ENCODE assay signal across 14 cellular contexts in genomic region chr10:42962120-42962901, GRCh38.
A peak's percentile ranks its signal among the peaks of the same experiment; 100 is the strongest.
DNase-seq lines count a peak whose midpoint lies in the region; ATAC-seq and TF ChIP-seq lines count a peak whose summit lies in the region.
"Had no signal": no experiment of that assay in that cellular context is flagged by ENCODE, and none has a peak within 500 bp of the region (broad histone marks: within the 10 kb centered on the region; RNA-seq: fewer than 3 reads in every experiment).

No MANE protein-coding gene starts in this region.

- H3K9me3 ChIP-seq in lower lobe of right lung (no peaks in the 10 kb centered on the region), stomach (no peaks in the 10 kb centered on the region)
- H3K9me3 ChIP-seq: testis had no signal

- H3K4me3 ChIP-seq in lower lobe of right lung = no peak overlapping the region
- no peak overlapping the region for H3K4me3 ChIP-seq in stomach
- H3K4me3 ChIP-seq: testis had no signal

- H3K27ac Mint-ChIP-seq in dendritic cell treated with granulocyte-macrophage colony-stimulating factor and Interleukin-4, amounts not matched to agents 40 ng/mL and 50 ng/mL, for 4 days = peak overlapping the region; percentile 40

- DNase-seq in SHP77 (lab: John Stamatoyannopoulos, UW) (peak; percentile 55 to 67), SHP77 treated with DMSO at 0.1 percent for 48 hours (lab: John Stamatoyannopoulos, UW) (no peak), lower lobe of right lung (peak; percentile 39), stomach (peak; percentile 8), glomerular visceral epithelial cell (ENCODE audit: extremely low spot score) (no peak)
- DNase-seq: activated CD4-positive, alpha-beta T cell treated with anti-CD3 and anti-CD28 coated beads for 1 hour; activated effector memory CD4-positive, alpha-beta T cell treated with Interleukin-2 at 50 U/mL for 16 hours; brain microvascular endothelial cell; COR-L47; midbrain; testis had no signal

- TF ChIP-seq POLR2A in stomach (IDR thresholded peaks at IDR 0.05) = no peak

- TF ChIP-seq CTCF in lower lobe of right lung (IDR thresholded peaks at IDR 0.05) (no peak), stomach (IDR thresholded peaks at IDR 0.05) (no peak)

- no peaks in the 10 kb centered on the region for H3K27me3 ChIP-seq in lower lobe of right lung (ENCODE audit: low read depth)
- H3K27me3 ChIP-seq in stomach = no peaks in the 10 kb centered on the region
- H3K27me3 ChIP-seq: brain microvascular endothelial cell, testis had no signal

- no peaks in the 10 kb centered on the region for H3K9me3 Mint-ChIP-seq in dendritic cell treated with granulocyte-macrophage colony-stimulating factor and Interleukin-4, amounts not matched to agents 40 ng/mL and 50 ng/mL, for 4 days

- no peaks in the 10 kb centered on the region for H3K27me3 Mint-ChIP-seq in dendritic cell treated with granulocyte-macrophage colony-stimulating factor and Interleukin-4, amounts not matched to agents 40 ng/mL and 50 ng/mL, for 4 days

- H3K27ac ChIP-seq in lower lobe of right lung (no peak overlapping the region), stomach (no peak overlapping the region)
- H3K27ac ChIP-seq: brain microvascular endothelial cell, testis had no signal

- no peak overlapping the region for H3K4me3 Mint-ChIP-seq in dendritic cell treated with granulocyte-macrophage colony-stimulating factor and Interleukin-4, amounts not matched to agents 40 ng/mL and 50 ng/mL, for 4 days

- H3K36me3 Mint-ChIP-seq in dendritic cell treated with granulocyte-macrophage colony-stimulating factor and Interleukin-4, amounts not matched to agents 40 ng/mL and 50 ng/mL, for 4 days (ENCODE audit: low read depth) = no peaks in the 10 kb centered on the region

- peaks cover 36% of the 10 kb centered on the region for H3K4me1 Mint-ChIP-seq in dendritic cell treated with granulocyte-macrophage colony-stimulating factor and Interleukin-4, amounts not matched to agents 40 ng/mL and 50 ng/mL, for 4 days (ENCODE audit: low read depth)

- peak; percentile 14 to 29 for ATAC-seq in lower lobe of right lung
- ATAC-seq in HG02759 (IDR thresholded peaks at IDR 0.05; ENCODE audit: unreplicated experiment) = no peak
- ATAC-seq in HG03095 (IDR thresholded peaks at IDR 0.05; ENCODE audit: unreplicated experiment) = no peak

- 55 to 83% (median 76%) methylated on average over 5 to 15 of the region's 15 CpGs for WGBS in stomach, 5 donors

- H3K4me1 ChIP-seq in lower lobe of right lung (no peaks in the 10 kb centered on the region), stomach (peaks cover 0 to 7% (median 0%) of the 10 kb centered on the region in 4 donors)
- H3K4me1 ChIP-seq: testis had no signal

- H3K36me3 ChIP-seq in lower lobe of right lung = no peaks in the 10 kb centered on the region
- H3K36me3 ChIP-seq in stomach = no peaks in the 10 kb centered on the region
- H3K36me3 ChIP-seq: brain microvascular endothelial cell had no signal

- TF ChIP-seq EP300 in stomach (IDR thresholded peaks at IDR 0.05) = no peak

- intact Hi-C loops in dendritic cell treated with granulocyte-macrophage colony-stimulating factor and Interleukin-4, amounts not matched to agents 40 ng/mL and 50 ng/mL, for 4 days (cut with micrococcal nuclease) = no loop called here
- intact Hi-C loops in lower lobe of right lung (cut with DNase I) = no loop called here
- intact Hi-C loops in stomach (cut with DNase I; ENCODE audit: low total_unique reads) = no loop called here

Comparison
In these comparisons a context has a peak if more than half of its experiments do, and no peak if none do; other contexts are left out.
1. DNase-seq: peak in SHP77 (2 of 2), lower lobe of right lung (single experiment) and stomach (single experiment); none in SHP77 treated with DMSO at 0.1 percent for 48 hours (single experiment) and glomerular visceral epithelial cell (single experiment).
2. ATAC-seq: peak in lower lobe of right lung (2 of 2); none in HG02759 (single experiment) and HG03095 (single experiment).